8 cellular contexts compared by ENCODE assay signal in the genomic region with DNA sequence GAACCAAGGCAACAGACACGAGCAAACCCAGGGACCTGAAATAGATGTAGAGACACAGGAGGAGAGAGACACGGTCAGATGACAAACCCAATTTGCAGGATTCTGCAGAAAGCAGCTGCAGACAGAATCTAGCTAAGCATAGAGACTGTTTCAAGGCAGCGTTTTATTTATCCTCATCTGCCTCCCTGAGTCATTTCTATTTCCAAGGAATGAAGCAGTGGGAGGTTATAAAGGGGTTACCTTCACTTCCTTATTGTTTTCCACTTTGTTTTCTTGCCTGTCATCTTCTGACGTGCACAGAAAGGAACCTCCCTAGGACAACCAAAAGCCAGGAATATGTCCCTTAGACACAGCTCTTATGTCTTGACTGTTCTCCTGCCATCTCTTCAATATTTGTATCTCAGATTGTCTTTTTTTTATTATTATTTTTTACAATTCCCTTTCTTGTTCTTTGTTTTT. TPM values are rescaled to one million over a fixed set of nuclear protein-coding genes. Genes with fewer than 3 reads are reported as not detected.
"Had no signal": no experiment of that assay in that cellular context is flagged by ENCODE, and none has a peak within 500 bp of the region (broad histone marks: within the 10 kb centered on the region; RNA-seq: fewer than 3 reads in every experiment).

No MANE protein-coding gene starts in this region.

RNA-seq across cellular contexts. Expression of gene SLC2A14, which starts 24.7 kb away (rescaled TPM):
- total RNA-seq: vagina had no signal

RNA-seq across cellular contexts. Expression of gene NANOG, which starts 58.8 kb away (rescaled TPM):
- total RNA-seq: activated CD4-positive, alpha-beta memory T cell treated with anti-CD3 and anti-CD28 coated beads for 36 hours; activated naive CD4-positive, alpha-beta T cell treated with anti-CD3 and anti-CD28 coated beads, Interleukin-2, amount 50 U/mL, for 72 hours; activated T-helper 1 cell treated with anti-CD3 and anti-CD28 coated beads, Interleukin-12 subunit alpha, Interleukin-12 subunit beta, Interleukin-2, Interleukin-4 antibody, amounts not matched to agents 30 ng/mL and 10 ng/mL and 1 ng/mL, durations not matched to agents 14 hours and 24 hours and 36 hours; cardiac septum; esophagus muscularis mucosa; natural killer cell treated with Interleukin-12 subunit alpha and Interleukin-12 subunit beta and Interleukin-15 and Interleukin-18, amount 100 ng/mL, for 72 hours; osteoblast had no signal
